Comparison of ENCODE assay signal across 14 cellular contexts in the genomic region with DNA sequence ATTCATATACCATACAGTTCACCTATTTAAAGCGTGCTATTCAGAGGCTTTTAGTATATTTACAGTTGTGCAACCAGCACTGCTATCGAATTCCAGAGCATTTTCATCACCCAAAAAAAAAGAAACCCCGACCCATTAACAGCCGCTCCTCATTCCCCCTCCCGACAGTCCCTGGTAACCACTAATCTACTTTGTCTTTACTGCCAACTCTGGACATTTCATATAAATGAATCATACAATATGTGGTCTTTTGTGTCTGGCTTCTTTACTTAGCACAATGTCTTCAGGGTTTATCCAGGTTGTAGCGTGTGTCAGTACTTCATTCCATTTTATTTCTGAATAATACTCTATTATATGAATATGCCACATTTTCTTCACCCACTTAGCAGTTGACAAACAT. TPM values are rescaled to one million over a fixed set of nuclear protein-coding genes. Genes with fewer than 3 reads are reported as not detected.
A peak's percentile ranks its signal among the peaks of the same experiment; 100 is the strongest.
DNase-seq lines count a peak whose midpoint lies in the region; ATAC-seq, FAIRE-seq and TF ChIP-seq lines count a peak whose summit lies in the region.
"Had no signal": no experiment of that assay in that cellular context is flagged by ENCODE, and none has a peak within 500 bp of the region (broad histone marks: within the 10 kb centered on the region; RNA-seq: fewer than 3 reads in every experiment).

No MANE protein-coding gene starts in this region.

- no peak overlapping the region for H3K9ac ChIP-seq in kidney (ENCODE audit: low read length in 2 of 2)

- H3K9me3 ChIP-seq in PC-9 (ENCODE audit: insufficient read depth, low read depth) (peaks cover 5% of the 10 kb centered on the region; the same call in 1 of the 2 replicates), kidney (ENCODE audit: control insufficient read depth in 1 of 2, low read length in 2 of 2) (no peaks in the 10 kb centered on the region)

- POLR2A ChIA-PET in BJ (lab: Charles Lee): interaction anchor here (0.7 kb wide), 1 partner anchor 154 kb away, joined by 4 read pairs; the partner anchor contains the start of gene GOPC
- POLR2A ChIA-PET in PC-9 (lab: Charles Lee; ENCODE audit: unreplicated experiment): no interaction called here

- H3K4me1 ChIP-seq in PC-9 (replicated peaks; ENCODE audit: insufficient read depth) (peaks cover 41% of the 10 kb centered on the region), kidney (ENCODE audit: control insufficient read depth in 1 of 2, insufficient read depth in 1 of 2, low read depth in 1 of 2, low read length in 2 of 2) (no peaks in the 10 kb centered on the region)

- H3K27me3 ChIP-seq in BJ (ENCODE audit: control insufficient read depth, insufficient read depth, low read length) (no peaks in the 10 kb centered on the region), PC-9 (ENCODE audit: insufficient read depth, low read depth) (no peaks in the 10 kb centered on the region)

- peak; percentile 83 for DNase-seq in BJ (ENCODE audit: low read depth)
- DNase-seq in PC-9: peak; percentile 56 to 96
- DNase-seq in epithelial cell of prostate (ENCODE audit: low read depth, low spot score): peak; percentile 73
- no peak for DNase-seq in omental fat pad (ENCODE audit: low spot score)
- no peak for DNase-seq in putamen (ENCODE audit: low spot score)
- DNase-seq in kidney: no peak
- DNase-seq in occipital lobe (lab: John Stamatoyannopoulos, UW): no peak
- DNase-seq: activated naive CD4-positive, alpha-beta T cell treated with anti-CD3 and anti-CD28 coated beads for 36 hours; Karpas-422; left colon had no signal

- ATAC-seq in omental fat pad (ENCODE audit: low FRiP score): peak; percentile 69
- ATAC-seq in HG03439 (IDR thresholded peaks at IDR 0.05; ENCODE audit: unreplicated experiment): no peak
- ATAC-seq: left colon had no signal

- no peak overlapping the region for H2AFZ ChIP-seq in PC-9

- no peaks in the 10 kb centered on the region for H3K9me2 ChIP-seq in PC-9 (ENCODE audit: insufficient read depth)

- peak overlapping the region; percentile 49 for H3K27ac ChIP-seq in PC-9
- H3K27ac ChIP-seq in epithelial cell of prostate: peak overlapping the region; percentile 93
- no peak overlapping the region for H3K27ac ChIP-seq in kidney (ENCODE audit: low read depth in 2 of 2, low read length in 2 of 2)

- H3F3A ChIP-seq in PC-9 (ENCODE audit: insufficient read depth, low read depth): peaks cover 24% of the 10 kb centered on the region

- H3K4me2 ChIP-seq in PC-9: peak overlapping the region; percentile 61

- H3K79me2 ChIP-seq in PC-9 (ENCODE audit: low read depth): no peaks in the 10 kb centered on the region

- H4K20me1 ChIP-seq in PC-9 (ENCODE audit: insufficient read depth): no peaks in the 10 kb centered on the region

- no peak overlapping the region for H3K4me3 ChIP-seq in BJ (ENCODE audit: low read depth, low read length)
- peak overlapping the region; percentile 12; the same call in 1 of the 2 replicates for H3K4me3 ChIP-seq in PC-9
- no peak overlapping the region for H3K4me3 ChIP-seq in kidney (ENCODE audit: low read length in 2 of 2)

- intact Hi-C loops in PC-9 (cut with micrococcal nuclease; ENCODE audit: unreplicated experiment) (loop anchor here (1.0 to 5.0 kb wide), 3 partner anchors 101 to 157 kb away; no protein-coding TSS in a partner anchor), kidney (cut with DNase I) (loop anchor here (5.0 kb wide), 1 partner anchor 109 kb away; no protein-coding TSS in a partner anchor)

- no peak for FAIRE-seq in kidney (lab: Jason Lieb, UNC)

- no peak for TF ChIP-seq CTCF in BJ (IDR thresholded peaks at IDR 0.05; ENCODE audit: insufficient read depth, low read depth, low read length)
- no peak for TF ChIP-seq CTCF in PC-9 (conservative IDR thresholded peaks at IDR 0.05)
- no peak for TF ChIP-seq CTCF in omental fat pad (IDR thresholded peaks at IDR 0.05)
- TF ChIP-seq CTCF in kidney (IDR thresholded peaks at IDR 0.05; ENCODE audit: borderline replicate concordance, extremely low read depth, insufficient read depth): no peak

- BruUV-seq in PC-9 (replicated peaks; lab: Mats Ljungman, UMichigan): no TSS peak

- CTCF ChIA-PET in BJ (lab: Yijun Ruan, JAX): interaction anchor here (0.6 to 7.0 kb wide), 16 partner anchors 11 to 166 kb away, joined by 3 to 110 read pairs (median 4); partner anchors contain the start of gene GOPC
- CTCF ChIA-PET in PC-9 (lab: Charles Lee): interaction anchor here (0.6 to 0.8 kb wide), 2 partner anchors 106 to 125 kb away, joined by 3 to 7 read pairs; no protein-coding TSS in a partner anchor

- H3K36me3 ChIP-seq in BJ (ENCODE audit: control insufficient read depth, insufficient read depth, low read length): no peaks in the 10 kb centered on the region
- H3K36me3 ChIP-seq in PC-9 (ENCODE audit: low read depth): no peaks in the 10 kb centered on the region
- H3K36me3 ChIP-seq in kidney (ENCODE audit: control insufficient read depth in 1 of 2, insufficient read depth in 2 of 2, low read length in 2 of 2): no peaks in the 10 kb centered on the region

RNA-seq across cellular contexts. Expression of gene ROS1, which starts 23.0 kb away (rescaled TPM):
- polyA plus RNA-seq in BJ (2011; rRNA removed): 0.16 and 0.29 TPM in 2 replicates
- polyA minus RNA-seq in BJ (2011; rRNA and poly(A)+ RNA removed): 0.26 and 0.33 TPM in 2 replicates
- not detected in 2 replicates for total RNA-seq in PC-9 (2021)
- not detected for total RNA-seq in omental fat pad
- total RNA-seq in kidney: 0.19 TPM
- polyA plus RNA-seq in kidney (ENCODE audit: insufficient read depth, low read depth, low replicate concordance): 0.04 TPM
- under 0.01 TPM for total RNA-seq in occipital lobe
- total RNA-seq: activated naive CD4-positive, alpha-beta T cell treated with anti-CD3 and anti-CD28 coated beads for 36 hours; NCI-H460; pulmonary artery endothelial cell; urinary bladder had no signal
- polyA plus RNA-seq: urinary bladder had no signal

RNA-seq across cellular contexts. Expression of gene DCBLD1, which starts 33.7 kb away (rescaled TPM):
- polyA plus RNA-seq in BJ (2011; rRNA removed) (30.1 and 42.1 TPM in 2 replicates), kidney (ENCODE audit: insufficient read depth, low read depth, low replicate concordance) (4.1 TPM)
- polyA minus RNA-seq in BJ (2011; rRNA and poly(A)+ RNA removed): 21.3 and 23.6 TPM in 2 replicates
- total RNA-seq in PC-9 (2021) (5.7 and 6.1 TPM in 2 replicates), omental fat pad (10 to 100 TPM in 2 of 4 donors, 1 to 10 TPM in 2; 6.5 to 36.9 (median 11.2) TPM), kidney (9.6 TPM), occipital lobe (15.3 TPM)

Comparison
In these comparisons a context has a peak if more than half of its experiments do, and no peak if none do; other contexts are left out.
1. DNase-seq: peak in BJ (single experiment), PC-9 (2 of 2) and epithelial cell of prostate (single experiment); none in omental fat pad (single experiment), putamen (single experiment), kidney (single experiment) and occipital lobe (single experiment).
2. H3K27ac ChIP-seq: peak in PC-9 (single experiment) and epithelial cell of prostate (single experiment); none in kidney (0 of 2).